In the genomic region with DNA sequence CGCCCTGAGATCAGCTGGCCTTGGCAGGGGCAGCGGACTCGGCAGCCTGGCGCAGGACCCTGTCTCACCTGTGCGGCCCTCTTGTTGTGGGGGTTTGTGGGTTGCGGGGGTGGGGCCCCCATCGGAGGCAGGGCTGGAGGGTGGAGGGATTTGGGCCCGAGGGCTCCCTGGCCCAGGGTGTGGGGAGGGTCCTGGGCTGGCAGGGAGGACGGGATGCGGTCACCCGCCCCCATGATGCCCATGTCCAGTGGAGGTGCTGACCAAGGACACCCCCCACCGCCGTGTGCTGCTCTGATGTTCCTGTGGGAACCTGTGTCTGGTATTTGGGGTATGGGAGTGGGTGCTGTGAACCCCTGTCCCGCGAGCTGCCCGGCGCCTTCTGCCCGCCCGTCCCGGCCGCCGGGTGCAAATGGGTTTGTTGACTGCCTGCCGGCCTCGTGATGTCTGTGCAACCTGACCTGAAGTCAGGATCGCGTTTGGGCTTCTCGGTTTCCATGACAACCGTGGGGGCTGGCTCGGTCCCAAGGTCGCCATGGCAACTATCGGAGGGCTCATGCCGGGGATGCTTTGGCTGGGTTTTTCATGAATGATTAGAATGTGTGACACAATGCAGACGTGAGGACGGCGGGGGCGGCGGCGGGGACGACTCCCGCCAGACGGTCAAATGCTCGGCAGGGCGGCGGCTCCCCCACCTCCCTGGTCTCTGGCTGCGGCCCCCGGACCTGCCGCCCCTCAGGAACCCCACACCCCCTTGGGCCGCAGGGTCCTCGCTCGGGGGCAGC, we compare ENCODE assay signal across 8 cellular contexts. TPM values are rescaled to one million over a fixed set of nuclear protein-coding genes. Genes with fewer than 3 reads are reported as not detected.
A peak's percentile ranks its signal among the peaks of the same experiment; 100 is the strongest.
DNase-seq lines count a peak whose midpoint lies in the region; ATAC-seq and TF ChIP-seq lines count a peak whose summit lies in the region.

No MANE protein-coding gene starts in this region.

- peaks cover 30% of the 10 kb centered on the region for H3K4me1 Mint-ChIP-seq in stimulated activated naive CD8-positive, alpha-beta T cell treated with anti-CD3 and anti-CD28 coated beads, Interleukin-15, amount 100 ng/mL, for 72 hours

- no peaks in the 10 kb centered on the region for H3K9me3 Mint-ChIP-seq in stimulated activated naive CD8-positive, alpha-beta T cell treated with anti-CD3 and anti-CD28 coated beads, Interleukin-15, amount 100 ng/mL, for 72 hours

- no peaks in the 10 kb centered on the region for H3K27me3 ChIP-seq in BJ (ENCODE audit: control insufficient read depth, insufficient read depth, low read length)

- H3K4me3 ChIP-seq in BJ (ENCODE audit: low read depth, low read length), result peak overlapping the region; percentile 45

- peak overlapping the region in 1 of 2 donors; percentile 85 for H3K27ac Mint-ChIP-seq in stimulated activated naive CD8-positive, alpha-beta T cell treated with anti-CD3 and anti-CD28 coated beads, Interleukin-15, amount 100 ng/mL, for 72 hours

- H3K4me3 Mint-ChIP-seq in stimulated activated naive CD8-positive, alpha-beta T cell treated with anti-CD3 and anti-CD28 coated beads, Interleukin-15, amount 100 ng/mL, for 72 hours, result no peak overlapping the region

- DNase-seq in BJ (ENCODE audit: low read depth), result peak; percentile 91
- DNase-seq in NCI-H1417 treated with DMSO at 0.1 percent for 48 hours (lab: John Stamatoyannopoulos, UW), result peak; percentile 24
- peak; percentile 98 for DNase-seq in cerebellum (ENCODE audit: low spot score)
- DNase-seq in left kidney (ENCODE audit: low read depth, low spot score), result peak; percentile 98
- no peak for DNase-seq in stimulated activated naive CD8-positive, alpha-beta T cell treated with anti-CD3 and anti-CD28 coated beads, Interleukin-15, amount 100 ng/mL, for 72 hours
- DNase-seq in globus pallidus (ENCODE audit: low spot score), result no peak

- CTCF ChIA-PET in BJ (lab: Yijun Ruan, JAX), result interaction anchor here (1.5 kb wide), 1 partner anchor 33 kb away, joined by 3 read pairs; no protein-coding TSS in a partner anchor

- peaks cover 28% of the 10 kb centered on the region for H3K36me3 ChIP-seq in BJ (ENCODE audit: control insufficient read depth, insufficient read depth, low read length)

- POLR2A ChIA-PET in BJ (lab: Charles Lee), result no interaction called here

- no peaks in the 10 kb centered on the region for H3K27me3 Mint-ChIP-seq in stimulated activated naive CD8-positive, alpha-beta T cell treated with anti-CD3 and anti-CD28 coated beads, Interleukin-15, amount 100 ng/mL, for 72 hours

- ATAC-seq in stimulated activated naive CD8-positive, alpha-beta T cell treated with anti-CD3 and anti-CD28 coated beads, Interleukin-15, amount 100 ng/mL, for 72 hours, result peak; percentile 16
- no peak for ATAC-seq in HG02938 (IDR thresholded peaks at IDR 0.05; ENCODE audit: unreplicated experiment)
- ATAC-seq in GM19324 (IDR thresholded peaks at IDR 0.05; ENCODE audit: low FRiP score, unreplicated experiment), result no peak

- no peak for TF ChIP-seq CTCF in BJ (IDR thresholded peaks at IDR 0.05; ENCODE audit: insufficient read depth, low read depth, low read length)

RNA-seq across cellular contexts. Expression of gene MAFK, which starts 7.3 kb away (rescaled TPM):
- polyA plus RNA-seq in BJ (2011; rRNA removed), result 9.6 and 17.1 TPM in 2 replicates
- 6.2 and 7.0 TPM in 2 replicates for polyA minus RNA-seq in BJ (2011; rRNA and poly(A)+ RNA removed)
- total RNA-seq in cerebellum, result 3.7 TPM

RNA-seq across cellular contexts. Expression of gene TMEM184A, which starts 18.2 kb away (rescaled TPM):
- polyA plus RNA-seq in BJ (2011; rRNA removed), result 0.38 and 1.3 TPM in 2 replicates
- 0.31 and 0.71 TPM in 2 replicates for polyA minus RNA-seq in BJ (2011; rRNA and poly(A)+ RNA removed)
- total RNA-seq in cerebellum, result 0.18 TPM

RNA-seq across cellular contexts. Expression of gene PSMG3, which starts 32.0 kb away (rescaled TPM):
- polyA plus RNA-seq in BJ (2011; rRNA removed), result 32.1 and 40.9 TPM in 2 replicates
- polyA minus RNA-seq in BJ (2011; rRNA and poly(A)+ RNA removed), result 10.2 and 11.6 TPM in 2 replicates
- total RNA-seq in cerebellum, result 10.7 TPM

RNA-seq across cellular contexts. Expression of gene INTS1, which starts 33.6 kb away (rescaled TPM):
- polyA plus RNA-seq in BJ (2011; rRNA removed), result 7.6 and 21.8 TPM in 2 replicates
- polyA minus RNA-seq in BJ (2011; rRNA and poly(A)+ RNA removed), result 19.7 and 26.6 TPM in 2 replicates
- total RNA-seq in cerebellum, result 31.7 TPM

Comparison
In these comparisons a context has a peak if more than half of its experiments do, and no peak if none do; other contexts are left out.
1. DNase-seq: peak in BJ (single experiment), NCI-H1417 treated with DMSO at 0.1 percent for 48 hours (single experiment), cerebellum (single experiment) and left kidney (single experiment); none in stimulated activated naive CD8-positive, alpha-beta T cell treated with anti-CD3 and anti-CD28 coated beads, Interleukin-15, amount 100 ng/mL, for 72 hours (0 of 2) and globus pallidus (single experiment).